8 cellular contexts compared by ENCODE assay signal in the genomic region with DNA sequence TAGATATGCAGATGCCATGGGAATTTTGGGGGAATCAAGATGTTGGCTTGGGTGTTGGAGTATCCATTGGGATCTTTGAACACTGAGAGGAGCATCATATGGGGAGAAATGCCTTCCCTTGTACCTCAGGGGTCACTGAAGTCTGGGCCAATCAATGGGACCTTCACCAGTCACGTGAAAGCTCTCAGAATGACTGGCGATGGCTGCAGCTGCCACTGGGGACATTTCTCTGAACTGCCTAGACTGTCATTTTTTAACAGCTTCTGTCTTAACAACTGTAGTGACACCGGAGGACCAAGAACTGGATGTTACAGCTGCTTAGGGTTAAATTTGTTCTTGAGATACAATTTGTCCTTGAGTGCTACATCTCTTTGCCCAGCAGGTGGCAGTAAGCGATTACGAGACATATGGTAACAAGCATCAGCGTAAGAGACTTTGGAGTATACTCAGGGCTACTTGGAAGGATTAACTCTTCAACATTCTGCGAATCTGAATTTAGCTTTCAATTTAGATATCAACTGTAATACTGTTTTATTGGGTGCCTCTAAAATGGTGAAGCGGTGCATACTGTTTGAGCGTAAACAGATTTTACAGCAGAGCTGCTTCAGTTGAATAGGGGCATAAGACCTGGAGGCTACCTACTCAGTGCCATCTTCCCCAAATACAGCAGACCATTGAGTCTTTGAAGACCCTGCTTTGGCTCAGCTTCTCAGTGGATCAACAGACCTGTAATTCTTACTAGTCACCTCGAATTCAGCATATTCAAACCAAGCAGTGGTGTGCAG. TPM values are rescaled to one million over a fixed set of nuclear protein-coding genes. Genes with fewer than 3 reads are reported as not detected.
A peak's percentile ranks its signal among the peaks of the same experiment; 100 is the strongest.
DNase-seq lines count a peak whose midpoint lies in the region; ATAC-seq and TF ChIP-seq lines count a peak whose summit lies in the region.

No MANE protein-coding gene starts in this region.

- peak; percentile 86 for DNase-seq in A673 (ENCODE audit: low spot score)
- DNase-seq in NCI-H1694 treated with DMSO at 0.1 percent for 48 hours (lab: John Stamatoyannopoulos, UW): peak; percentile 24
- DNase-seq in coronary artery (ENCODE audit: low spot score): no peak
- peak; percentile 7 for DNase-seq in stimulated activated CD8-positive, alpha-beta memory T cell treated with anti-CD3 and anti-CD28 coated beads, Interleukin-12 subunit alpha, Interleukin-12 subunit beta, amount 100 ng/mL, for 24 hours (ENCODE audit: extremely low read depth)

- H3K36me3 ChIP-seq in A673 (ENCODE audit: insufficient read depth, low read length, poor library complexity, severe bottlenecking) (no peaks in the 10 kb centered on the region), liver (ENCODE audit: control insufficient read depth in 4 of 4, insufficient read depth in 3 of 4, low read depth in 1 of 4, low read length in 3 of 4) (no peaks in the 10 kb centered on the region)

- H3K4me3 ChIP-seq in A673 (ENCODE audit: low read depth, low read length, poor library complexity, severe bottlenecking) (no peak overlapping the region), GM12875 (ENCODE audit: low read depth, low read length) (no peak overlapping the region), coronary artery (peak overlapping the region; percentile 6), liver (ENCODE audit: low read depth in 1 of 3, low read length in 3 of 3) (no peak overlapping the region)

- TF ChIP-seq CTCF in A673 (conservative IDR thresholded peaks at IDR 0.05; ENCODE audit: low read depth, low read length) (peak; percentile 90), GM12875 (IDR thresholded peaks at IDR 0.05; ENCODE audit: borderline replicate concordance, insufficient read depth, low read depth, low read length) (peak; percentile 66; the same call in 1 of the 2 replicates), VCaP (conservative IDR thresholded peaks at IDR 0.05) (peak; percentile 89), coronary artery (IDR thresholded peaks at IDR 0.05) (peak; percentile 55), liver (IDR thresholded peaks at IDR 0.05; ENCODE audit: low read depth, low read length, missing input control) (peak; percentile 78)

- TF ChIP-seq RAD21 in liver (IDR thresholded peaks at IDR 0.05): peak; percentile 81 to 90

- no TSS peak for BruUV-seq in A673 (replicated peaks; lab: Mats Ljungman, UMichigan)

- WGBS in liver: 28% methylated on average over 10 of the region's 10 CpGs

- POLR2A ChIA-PET in A673 (lab: Charles Lee; ENCODE audit: low non-redundant PET): no interaction called here

- CTCF ChIA-PET in A673 (lab: Charles Lee): interaction anchor here (0.7 to 1.7 kb wide), 4 partner anchors 8 to 365 kb away, joined by 3 to 8 read pairs (median 5); no protein-coding TSS in a partner anchor

- H3K9ac ChIP-seq in liver (ENCODE audit: low read depth in 1 of 2, low read length in 2 of 2): no peak overlapping the region

- H3K4me1 ChIP-seq in A673 (ENCODE audit: insufficient read depth, low read length, poor library complexity, severe bottlenecking): peaks cover 15% of the 10 kb centered on the region
- H3K4me1 ChIP-seq in liver (ENCODE audit: control insufficient read depth in 4 of 4, insufficient read depth in 4 of 4, low read length in 3 of 4): no peaks in the 10 kb centered on the region

- no peaks in the 10 kb centered on the region for H3K27me3 ChIP-seq in A673 (replicated peaks; ENCODE audit: insufficient read depth, low read depth, low read length, poor library complexity)
- no peaks in the 10 kb centered on the region for H3K27me3 ChIP-seq in liver (ENCODE audit: control insufficient read depth in 4 of 4, insufficient read depth in 4 of 4, low read length in 3 of 4)

- H3K9me3 ChIP-seq in A673 (ENCODE audit: low read depth, low read length, poor library complexity, severe bottlenecking) (no peaks in the 10 kb centered on the region), liver (ENCODE audit: control insufficient read depth in 4 of 4, low read length in 3 of 4) (no peaks in the 10 kb centered on the region)

- H3K27ac ChIP-seq in A673 (ENCODE audit: low read depth, low read length, poor library complexity, severe bottlenecking) (no peak overlapping the region), VCaP (no peak overlapping the region), coronary artery (no peak overlapping the region), liver (ENCODE audit: low read depth in 1 of 2, low read length in 2 of 2) (no peak overlapping the region)

- intact Hi-C loops in A673 (cut with micrococcal nuclease; ENCODE audit: unreplicated experiment): no loop called here

- ATAC-seq in HG02759 (IDR thresholded peaks at IDR 0.05; ENCODE audit: unreplicated experiment): peak; percentile 69

TF ChIP-seq in liver, 16 proteins besides CTCF, POLR2A, EP300 and RAD21:
- TF ChIP-seq HNF4A (conservative IDR thresholded peaks at IDR 0.05): peak in 1 of 2 donors; percentile 26
- TF ChIP-seq FOXA2 (IDR thresholded peaks at IDR 0.05): peak; percentile 10
- TF ChIP-seq, protein P1, sequence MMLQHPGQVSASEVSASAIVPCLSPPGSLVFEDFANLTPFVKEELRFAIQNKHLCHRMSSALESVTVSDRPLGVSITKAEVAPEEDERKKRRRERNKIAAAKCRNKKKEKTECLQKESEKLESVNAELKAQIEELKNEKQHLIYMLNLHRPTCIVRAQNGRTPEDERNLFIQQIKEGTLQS (IDR thresholded peaks at IDR 0.05): no peak

RNA-seq across cellular contexts. Expression of a gene that starts 36.0 kb away (rescaled TPM):
- 6.6 and 17.5 TPM in 2 replicates for total RNA-seq in A673 (2021)
- 10 to 100 TPM in 1 of 2 donors, 1 to 10 TPM in 1; 7.3 to 22.2 TPM for total RNA-seq in liver
- polyA plus RNA-seq in liver: 10 to 100 TPM; 16.7 to 26.9 TPM
